Comparison of ENCODE assay signal across 1 cellular context in genomic region chr13:51583875-51584730, GRCh38.
TF ChIP-seq lines count a peak whose summit lies in the region.

A gene with protein sequence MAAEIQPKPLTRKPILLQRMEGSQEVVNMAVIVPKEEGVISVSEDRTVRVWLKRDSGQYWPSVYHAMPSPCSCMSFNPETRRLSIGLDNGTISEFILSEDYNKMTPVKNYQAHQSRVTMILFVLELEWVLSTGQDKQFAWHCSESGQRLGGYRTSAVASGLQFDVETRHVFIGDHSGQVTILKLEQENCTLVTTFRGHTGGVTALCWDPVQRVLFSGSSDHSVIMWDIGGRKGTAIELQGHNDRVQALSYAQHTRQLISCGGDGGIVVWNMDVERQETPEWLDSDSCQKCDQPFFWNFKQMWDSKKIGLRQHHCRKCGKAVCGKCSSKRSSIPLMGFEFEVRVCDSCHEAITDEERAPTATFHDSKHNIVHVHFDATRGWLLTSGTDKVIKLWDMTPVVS (plus strand): TSS chr13:51584462. CDS start chr13:51584688, 226 bp downstream.

TF ChIP-seq in HepG2, 621 proteins besides CTCF, POLR2A, EP300 and RAD21 (continued from another document and continues in another):
- TF ChIP-seq, protein P1, sequence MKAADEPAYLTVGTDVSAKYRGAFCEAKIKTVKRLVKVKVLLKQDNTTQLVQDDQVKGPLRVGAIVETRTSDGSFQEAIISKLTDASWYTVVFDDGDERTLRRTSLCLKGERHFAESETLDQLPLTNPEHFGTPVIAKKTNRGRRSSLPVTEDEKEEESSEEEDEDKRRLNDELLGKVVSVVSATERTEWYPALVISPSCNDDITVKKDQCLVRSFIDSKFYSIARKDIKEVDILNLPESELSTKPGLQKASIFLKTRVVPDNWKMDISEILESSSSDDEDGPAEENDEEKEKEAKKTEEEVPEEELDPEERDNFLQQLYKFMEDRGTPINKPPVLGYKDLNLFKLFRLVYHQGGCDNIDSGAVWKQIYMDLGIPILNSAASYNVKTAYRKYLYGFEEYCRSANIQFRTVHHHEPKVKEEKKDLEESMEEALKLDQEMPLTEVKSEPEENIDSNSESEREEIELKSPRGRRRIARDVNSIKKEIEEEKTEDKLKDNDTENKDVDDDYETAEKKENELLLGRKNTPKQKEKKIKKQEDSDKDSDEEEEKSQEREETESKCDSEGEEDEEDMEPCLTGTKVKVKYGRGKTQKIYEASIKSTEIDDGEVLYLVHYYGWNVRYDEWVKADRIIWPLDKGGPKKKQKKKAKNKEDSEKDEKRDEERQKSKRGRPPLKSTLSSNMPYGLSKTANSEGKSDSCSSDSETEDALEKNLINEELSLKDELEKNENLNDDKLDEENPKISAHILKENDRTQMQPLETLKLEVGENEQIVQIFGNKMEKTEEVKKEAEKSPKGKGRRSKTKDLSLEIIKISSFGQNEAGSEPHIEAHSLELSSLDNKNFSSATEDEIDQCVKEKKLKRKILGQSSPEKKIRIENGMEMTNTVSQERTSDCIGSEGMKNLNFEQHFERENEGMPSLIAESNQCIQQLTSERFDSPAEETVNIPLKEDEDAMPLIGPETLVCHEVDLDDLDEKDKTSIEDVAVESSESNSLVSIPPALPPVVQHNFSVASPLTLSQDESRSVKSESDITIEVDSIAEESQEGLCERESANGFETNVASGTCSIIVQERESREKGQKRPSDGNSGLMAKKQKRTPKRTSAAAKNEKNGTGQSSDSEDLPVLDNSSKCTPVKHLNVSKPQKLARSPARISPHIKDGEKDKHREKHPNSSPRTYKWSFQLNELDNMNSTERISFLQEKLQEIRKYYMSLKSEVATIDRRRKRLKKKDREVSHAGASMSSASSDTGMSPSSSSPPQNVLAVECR (CRISPR knock-in tag; IDR thresholded peaks at IDR 0.05; ENCODE audit: borderline replicate concordance) = peak; percentile 86; the same call in 1 of the 2 replicates
- TF ChIP-seq ZNF280B (CRISPR knock-in tag; IDR thresholded peaks at IDR 0.05; ENCODE audit: borderline replicate concordance) (peak; percentile 75; the same call in 1 of the 2 replicates), NR2C2 (CRISPR knock-in tag; IDR thresholded peaks at IDR 0.05; ENCODE audit: borderline replicate concordance) (peak; percentile 74), CHD2 (IDR thresholded peaks at IDR 0.05; ENCODE audit: low read depth, low read length) (peak; percentile 37; the same call in 1 of the 2 replicates), HES4 (CRISPR knock-in tag; IDR thresholded peaks at IDR 0.05; ENCODE audit: borderline replicate concordance) (peak; percentile 87), STAG1 (CRISPR knock-in tag; IDR thresholded peaks at IDR 0.05) (peak; percentile 36; the same call in 1 of the 2 replicates), IKZF4 (CRISPR knock-in tag; IDR thresholded peaks at IDR 0.05; ENCODE audit: borderline replicate concordance, low read depth, not compliant biosample characterization) (no peak), ZNF781 (CRISPR knock-in tag; IDR thresholded peaks at IDR 0.05; ENCODE audit: borderline replicate concordance, not compliant biosample characterization) (peak; percentile 84), ZNF124 (CRISPR knock-in tag; IDR thresholded peaks at IDR 0.05) (peak; percentile 84; the same call in 1 of the 2 replicates), ZFX (CRISPR knock-in tag; IDR thresholded peaks at IDR 0.05; ENCODE audit: low read depth) (peak; percentile 97), SP1 (IDR thresholded peaks at IDR 0.05) (no peak), SP1 (CRISPR knock-in tag; IDR thresholded peaks at IDR 0.05) (peak; percentile 94), HNF1A (IDR thresholded peaks at IDR 0.05; ENCODE audit: low read depth) (no peak), HNF1A (CRISPR knock-in tag; IDR thresholded peaks at IDR 0.05; ENCODE audit: borderline replicate concordance) (peak; percentile 64; the same call in 1 of the 2 replicates), ZNF441 (CRISPR knock-in tag; IDR thresholded peaks at IDR 0.05; ENCODE audit: borderline replicate concordance) (0 out of 2 replicates have a peak, but pooled peaks have one; percentile 29), GTF2F1 (IDR thresholded peaks at IDR 0.05; ENCODE audit: low read length) (0 out of 2 replicates have a peak, but pooled peaks have one; percentile 63), RFX3 (CRISPR knock-in tag; IDR thresholded peaks at IDR 0.05) (no peak), RFXAP (CRISPR knock-in tag; IDR thresholded peaks at IDR 0.05; ENCODE audit: borderline replicate concordance) (peak; percentile 60; the same call in 1 of the 2 replicates), EZH2 (conservative IDR thresholded peaks at IDR 0.05; ENCODE audit: low read depth, low read length) (no peak)
- TF ChIP-seq, protein P2, sequence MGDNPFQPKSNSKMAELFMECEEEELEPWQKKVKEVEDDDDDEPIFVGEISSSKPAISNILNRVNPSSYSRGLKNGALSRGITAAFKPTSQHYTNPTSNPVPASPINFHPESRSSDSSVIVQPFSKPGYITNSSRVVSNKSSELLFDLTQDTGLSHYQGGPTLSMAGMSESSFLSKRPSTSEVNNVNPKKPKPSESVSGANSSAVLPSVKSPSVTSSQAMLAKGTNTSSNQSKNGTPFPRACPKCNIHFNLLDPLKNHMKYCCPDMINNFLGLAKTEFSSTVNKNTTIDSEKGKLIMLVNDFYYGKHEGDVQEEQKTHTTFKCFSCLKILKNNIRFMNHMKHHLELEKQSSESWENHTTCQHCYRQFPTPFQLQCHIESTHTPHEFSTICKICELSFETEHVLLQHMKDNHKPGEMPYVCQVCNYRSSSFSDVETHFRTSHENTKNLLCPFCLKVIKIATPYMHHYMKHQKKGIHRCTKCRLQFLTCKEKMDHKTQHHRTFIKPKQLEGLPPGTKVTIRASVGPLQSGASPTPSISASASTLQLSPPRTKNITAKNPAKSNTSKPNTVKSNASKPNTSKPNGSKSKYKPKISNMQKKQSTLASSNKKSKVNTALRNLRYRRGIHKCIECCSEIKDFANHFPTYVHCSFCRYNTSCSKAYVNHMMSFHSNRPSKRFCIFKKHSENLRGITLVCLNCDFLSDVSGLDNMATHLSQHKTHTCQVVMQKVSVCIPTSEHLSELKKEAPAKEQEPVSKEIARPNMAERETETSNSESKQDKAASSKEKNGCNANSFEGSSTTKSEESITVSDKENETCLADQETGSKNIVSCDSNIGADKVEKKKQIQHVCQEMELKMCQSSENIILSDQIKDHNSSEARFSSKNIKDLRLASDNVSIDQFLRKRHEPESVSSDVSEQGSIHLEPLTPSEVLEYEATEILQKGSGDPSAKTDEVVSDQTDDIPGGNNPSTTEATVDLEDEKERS (CRISPR knock-in tag; IDR thresholded peaks at IDR 0.05) = 0 out of 2 replicates have a peak, but pooled peaks have one; percentile 19
- TF ChIP-seq, protein P3, sequence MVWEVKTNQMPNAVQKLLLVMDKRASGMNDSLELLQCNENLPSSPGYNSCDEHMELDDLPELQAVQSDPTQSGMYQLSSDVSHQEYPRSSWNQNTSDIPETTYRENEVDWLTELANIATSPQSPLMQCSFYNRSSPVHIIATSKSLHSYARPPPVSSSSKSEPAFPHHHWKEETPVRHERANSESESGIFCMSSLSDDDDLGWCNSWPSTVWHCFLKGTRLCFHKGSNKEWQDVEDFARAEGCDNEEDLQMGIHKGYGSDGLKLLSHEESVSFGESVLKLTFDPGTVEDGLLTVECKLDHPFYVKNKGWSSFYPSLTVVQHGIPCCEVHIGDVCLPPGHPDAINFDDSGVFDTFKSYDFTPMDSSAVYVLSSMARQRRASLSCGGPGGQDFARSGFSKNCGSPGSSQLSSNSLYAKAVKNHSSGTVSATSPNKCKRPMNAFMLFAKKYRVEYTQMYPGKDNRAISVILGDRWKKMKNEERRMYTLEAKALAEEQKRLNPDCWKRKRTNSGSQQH (CRISPR knock-in tag; IDR thresholded peaks at IDR 0.05; ENCODE audit: low read depth) = peak; percentile 93; the same call in 1 of the 2 replicates
- TF ChIP-seq, protein P4, sequence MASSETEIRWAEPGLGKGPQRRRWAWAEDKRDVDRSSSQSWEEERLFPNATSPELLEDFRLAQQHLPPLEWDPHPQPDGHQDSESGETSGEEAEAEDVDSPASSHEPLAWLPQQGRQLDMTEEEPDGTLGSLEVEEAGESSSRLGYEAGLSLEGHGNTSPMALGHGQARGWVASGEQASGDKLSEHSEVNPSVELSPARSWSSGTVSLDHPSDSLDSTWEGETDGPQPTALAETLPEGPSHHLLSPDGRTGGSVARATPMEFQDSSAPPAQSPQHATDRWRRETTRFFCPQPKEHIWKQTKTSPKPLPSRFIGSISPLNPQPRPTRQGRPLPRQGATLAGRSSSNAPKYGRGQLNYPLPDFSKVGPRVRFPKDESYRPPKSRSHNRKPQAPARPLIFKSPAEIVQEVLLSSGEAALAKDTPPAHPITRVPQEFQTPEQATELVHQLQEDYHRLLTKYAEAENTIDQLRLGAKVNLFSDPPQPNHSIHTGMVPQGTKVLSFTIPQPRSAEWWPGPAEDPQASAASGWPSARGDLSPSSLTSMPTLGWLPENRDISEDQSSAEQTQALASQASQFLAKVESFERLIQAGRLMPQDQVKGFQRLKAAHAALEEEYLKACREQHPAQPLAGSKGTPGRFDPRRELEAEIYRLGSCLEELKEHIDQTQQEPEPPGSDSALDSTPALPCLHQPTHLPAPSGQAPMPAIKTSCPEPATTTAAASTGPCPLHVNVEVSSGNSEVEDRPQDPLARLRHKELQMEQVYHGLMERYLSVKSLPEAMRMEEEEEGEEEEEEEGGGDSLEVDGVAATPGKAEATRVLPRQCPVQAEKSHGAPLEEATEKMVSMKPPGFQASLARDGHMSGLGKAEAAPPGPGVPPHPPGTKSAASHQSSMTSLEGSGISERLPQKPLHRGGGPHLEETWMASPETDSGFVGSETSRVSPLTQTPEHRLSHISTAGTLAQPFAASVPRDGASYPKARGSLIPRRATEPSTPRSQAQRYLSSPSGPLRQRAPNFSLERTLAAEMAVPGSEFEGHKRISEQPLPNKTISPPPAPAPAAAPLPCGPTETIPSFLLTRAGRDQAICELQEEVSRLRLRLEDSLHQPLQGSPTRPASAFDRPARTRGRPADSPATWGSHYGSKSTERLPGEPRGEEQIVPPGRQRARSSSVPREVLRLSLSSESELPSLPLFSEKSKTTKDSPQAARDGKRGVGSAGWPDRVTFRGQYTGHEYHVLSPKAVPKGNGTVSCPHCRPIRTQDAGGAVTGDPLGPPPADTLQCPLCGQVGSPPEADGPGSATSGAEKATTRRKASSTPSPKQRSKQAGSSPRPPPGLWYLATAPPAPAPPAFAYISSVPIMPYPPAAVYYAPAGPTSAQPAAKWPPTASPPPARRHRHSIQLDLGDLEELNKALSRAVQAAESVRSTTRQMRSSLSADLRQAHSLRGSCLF (CRISPR knock-in tag; IDR thresholded peaks at IDR 0.05; ENCODE audit: borderline replicate concordance) = no peak
- TF ChIP-seq, protein P5, sequence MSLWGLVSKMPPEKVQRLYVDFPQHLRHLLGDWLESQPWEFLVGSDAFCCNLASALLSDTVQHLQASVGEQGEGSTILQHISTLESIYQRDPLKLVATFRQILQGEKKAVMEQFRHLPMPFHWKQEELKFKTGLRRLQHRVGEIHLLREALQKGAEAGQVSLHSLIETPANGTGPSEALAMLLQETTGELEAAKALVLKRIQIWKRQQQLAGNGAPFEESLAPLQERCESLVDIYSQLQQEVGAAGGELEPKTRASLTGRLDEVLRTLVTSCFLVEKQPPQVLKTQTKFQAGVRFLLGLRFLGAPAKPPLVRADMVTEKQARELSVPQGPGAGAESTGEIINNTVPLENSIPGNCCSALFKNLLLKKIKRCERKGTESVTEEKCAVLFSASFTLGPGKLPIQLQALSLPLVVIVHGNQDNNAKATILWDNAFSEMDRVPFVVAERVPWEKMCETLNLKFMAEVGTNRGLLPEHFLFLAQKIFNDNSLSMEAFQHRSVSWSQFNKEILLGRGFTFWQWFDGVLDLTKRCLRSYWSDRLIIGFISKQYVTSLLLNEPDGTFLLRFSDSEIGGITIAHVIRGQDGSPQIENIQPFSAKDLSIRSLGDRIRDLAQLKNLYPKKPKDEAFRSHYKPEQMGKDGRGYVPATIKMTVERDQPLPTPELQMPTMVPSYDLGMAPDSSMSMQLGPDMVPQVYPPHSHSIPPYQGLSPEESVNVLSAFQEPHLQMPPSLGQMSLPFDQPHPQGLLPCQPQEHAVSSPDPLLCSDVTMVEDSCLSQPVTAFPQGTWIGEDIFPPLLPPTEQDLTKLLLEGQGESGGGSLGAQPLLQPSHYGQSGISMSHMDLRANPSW (CRISPR knock-in tag; IDR thresholded peaks at IDR 0.05; ENCODE audit: borderline replicate concordance) = 0 out of 2 replicates have a peak, but pooled peaks have one; percentile 21
